Comparison of ENCODE assay signal across 16 cellular contexts in genomic region chr22:24437091-24437490, GRCh38. TPM values are rescaled to one million over a fixed set of nuclear protein-coding genes. Genes with fewer than 3 reads are reported as not detected.
DNase-seq lines count a peak whose midpoint lies in the region; ATAC-seq lines count a peak whose summit lies in the region.
"Had no signal": no experiment of that assay in that cellular context is flagged by ENCODE, and none has a peak within 500 bp of the region (broad histone marks: within the 10 kb centered on the region; RNA-seq: fewer than 3 reads in every experiment).

No MANE protein-coding gene starts in this region.

- ATAC-seq in T-helper 17 cell (no peak), naive B cell (ENCODE audit: low read depth in 2 of 2) (no peak), HG02642 (IDR thresholded peaks at IDR 0.05; ENCODE audit: poor library complexity, unreplicated experiment) (no peak), GM18517 (IDR thresholded peaks at IDR 0.05; ENCODE audit: unreplicated experiment) (no peak)

- H3K4me3 Mint-ChIP-seq in CD8-positive, alpha-beta memory T cell, result peak overlapping the region in 2 of 7 donors; percentile 26 to 38
- H3K4me3 Mint-ChIP-seq in T-helper 17 cell, result no peak overlapping the region
- peak overlapping the region in 7 of 8 donors; percentile 69 to 89 (median 84) for H3K4me3 Mint-ChIP-seq in naive B cell

- H3K27me3 ChIP-seq in BLaER1, result no peaks in the 10 kb centered on the region
- H3K27me3 ChIP-seq in CD8-positive, alpha-beta memory T cell (ENCODE audit: insufficient read depth, low read length, poor library complexity, severe bottlenecking), result no peaks in the 10 kb centered on the region
- H3K27me3 ChIP-seq in MG63, result no peaks in the 10 kb centered on the region
- H3K27me3 ChIP-seq: BE2C, upper lobe of left lung had no signal

- H3K36me3 ChIP-seq in BLaER1 (no peaks in the 10 kb centered on the region), MG63 (no peaks in the 10 kb centered on the region)
- H3K36me3 ChIP-seq in CD8-positive, alpha-beta memory T cell (ENCODE audit: insufficient read depth, low read length), result peaks cover 31% of the 10 kb centered on the region
- H3K36me3 ChIP-seq: BE2C had no signal

- H3K27ac ChIP-seq in BLaER1, result peak overlapping the region; percentile 54
- H3K27ac ChIP-seq in CD8-positive, alpha-beta memory T cell (ENCODE audit: low read depth, low read length), result no peak overlapping the region

- peak overlapping the region in 7 of 8 donors; percentile 64 to 85 (median 80) for H3K27ac Mint-ChIP-seq in CD8-positive, alpha-beta memory T cell
- H3K27ac Mint-ChIP-seq in T-helper 17 cell (peak overlapping the region; percentile 84), naive B cell (peak overlapping the region; percentile 94 to 99 (median 98))

- no peaks in the 10 kb centered on the region for H3K9me3 Mint-ChIP-seq in CD8-positive, alpha-beta memory T cell
- no peaks in the 10 kb centered on the region for H3K9me3 Mint-ChIP-seq in naive B cell

- peak overlapping the region; percentile 98 for H3K4me2 ChIP-seq in BLaER1

- H3K9me3 ChIP-seq in BLaER1, result no peaks in the 10 kb centered on the region
- no peaks in the 10 kb centered on the region for H3K9me3 ChIP-seq in CD8-positive, alpha-beta memory T cell (ENCODE audit: low read length)
- H3K9me3 ChIP-seq in T-helper 17 cell (ENCODE audit: control insufficient read depth, low read length, poor library complexity, severe bottlenecking), result no peaks in the 10 kb centered on the region
- H3K9me3 ChIP-seq in MG63, result no peaks in the 10 kb centered on the region
- H3K9me3 ChIP-seq: BE2C, upper lobe of left lung had no signal

- peaks cover 100% of the 10 kb centered on the region for H3K4me1 ChIP-seq in BLaER1
- peaks cover 67% of the 10 kb centered on the region for H3K4me1 ChIP-seq in CD8-positive, alpha-beta memory T cell (ENCODE audit: insufficient read depth, low read length)

- CTCF ChIA-PET in CD8-positive, alpha-beta memory T cell (lab: Charles Lee), result interaction anchor here (1.1 to 6.9 kb wide), 2 partner anchors 12 to 65 kb away, joined by 3 to 67 read pairs; partner anchors contain the start of gene ADORA2A

- no peak for DNase-seq in CD8-positive, alpha-beta memory T cell
- DNase-seq in T-helper 17 cell (no peak), naive B cell (no peak), MG63 (no peak)
- DNase-seq: activated CD4-positive, alpha-beta T cell treated with anti-CD3 and anti-CD28 coated beads, Interleukin-2, amount 50 U/mL, for 1 hour; activated naive CD4-positive, alpha-beta T cell treated with Interleukin-2 at 50 U/mL for 16 hours; GM23248; NCI-H146; NCI-H510A treated with DMSO at 0.1 percent for 48 hours had no signal

- H3K4me1 Mint-ChIP-seq in CD8-positive, alpha-beta memory T cell, result peaks cover 50 to 85% (median 69%) of the 10 kb centered on the region in 3 donors
- H3K4me1 Mint-ChIP-seq in T-helper 17 cell (peaks cover 36% of the 10 kb centered on the region), naive B cell (peaks cover 50 to 83% (median 78%) of the 10 kb centered on the region in 3 donors)

- peaks cover 6 to 73% (median 8%) of the 10 kb centered on the region in 3 donors for H3K36me3 Mint-ChIP-seq in CD8-positive, alpha-beta memory T cell
- H3K36me3 Mint-ChIP-seq in T-helper 17 cell (ENCODE audit: low read depth), result peaks cover 6% of the 10 kb centered on the region
- peaks cover 6 to 9% of the 10 kb centered on the region in 2 donors for H3K36me3 Mint-ChIP-seq in naive B cell

- no peak overlapping the region for H3K9ac ChIP-seq in BLaER1
- H3K9ac ChIP-seq: GM23248 had no signal

- POLR2A ChIA-PET in CD8-positive, alpha-beta memory T cell (lab: Charles Lee), result interaction anchor here (1.0 kb wide), 1 partner anchor 10 kb away, joined by 4 read pairs; the partner anchor contains the start of gene ADORA2A

- no peak overlapping the region for H3K4me3 ChIP-seq in BLaER1
- H3K4me3 ChIP-seq in CD8-positive, alpha-beta memory T cell (ENCODE audit: low read length), result no peak overlapping the region
- no peak overlapping the region for H3K4me3 ChIP-seq in MG63
- H3K4me3 ChIP-seq: GM23248, upper lobe of left lung had no signal

- H3K27me3 Mint-ChIP-seq in CD8-positive, alpha-beta memory T cell, result no peaks in the 10 kb centered on the region
- no peaks in the 10 kb centered on the region for H3K27me3 Mint-ChIP-seq in T-helper 17 cell
- no peaks in the 10 kb centered on the region for H3K27me3 Mint-ChIP-seq in naive B cell

- peaks cover 25% of the 10 kb centered on the region for H4K20me1 ChIP-seq in BLaER1

RNA-seq across cellular contexts. Expression of gene ADORA2A, which starts 9.7 kb away (rescaled TPM):
- total RNA-seq in CD8-positive, alpha-beta memory T cell, result 10 to 100 TPM; 23.2 to 26.7 TPM
- polyA plus RNA-seq in CD8-positive, alpha-beta memory T cell, result 89.6 TPM
- 10 to 100 TPM; 20.4 to 22.0 TPM for total RNA-seq in T-helper 17 cell
- polyA plus RNA-seq in naive B cell (ENCODE audit: low read depth in 6 of 6), result 10 to 100 TPM; 43.9 to 79.9 (median 52.5) TPM
- total RNA-seq in MG63 (2014; rRNA removed; shearing (Covaris generic); ENCODE audit: low replicate concordance), result 0.16 and 2.0 TPM in 2 replicates

RNA-seq across cellular contexts. Expression of gene UPB1, which starts 58.0 kb away (rescaled TPM):
- not detected for total RNA-seq in CD8-positive, alpha-beta memory T cell
- polyA plus RNA-seq in CD8-positive, alpha-beta memory T cell, result 0.10 TPM
- total RNA-seq in T-helper 17 cell, result 1 to 10 TPM; 1.5 to 2.8 TPM
- polyA plus RNA-seq in naive B cell (ENCODE audit: low read depth in 6 of 6), result under 1 TPM in 5 of 6 donors, not detected in 1; 0.08 to 0.90 (median 0.20) TPM
- not detected in 2 replicates for total RNA-seq in MG63 (2014; rRNA removed; shearing (Covaris generic); ENCODE audit: low replicate concordance)
- total RNA-seq: GM23248, kidney epithelial cell, renal cortical epithelial cell had no signal
- polyA plus RNA-seq: GM23248 had no signal
